22 cellular contexts compared by ENCODE assay signal in the genomic region with DNA sequence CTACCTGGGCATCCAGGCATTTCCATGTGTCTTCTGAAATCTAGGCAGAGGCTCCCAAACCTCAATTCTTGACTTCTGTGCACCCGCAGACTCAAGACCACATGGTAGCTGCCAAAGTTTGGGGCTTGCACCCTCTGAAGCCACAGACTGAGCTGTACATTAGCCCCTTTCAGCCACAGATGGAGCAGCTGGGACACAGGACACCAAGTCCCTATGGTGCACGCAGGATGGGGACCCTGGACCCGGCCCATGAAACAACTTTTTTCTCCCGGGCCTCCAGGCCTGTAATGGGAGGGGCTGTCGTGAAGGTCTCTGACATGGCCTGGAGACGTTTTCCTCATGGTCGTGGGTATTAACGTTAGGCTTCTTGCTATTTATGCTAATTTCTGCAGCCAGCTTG.
"Had no signal": no experiment of that assay in that cellular context is flagged by ENCODE, and none has a peak within 500 bp of the region (broad histone marks: within the 10 kb centered on the region; RNA-seq: fewer than 3 reads in every experiment).

No MANE protein-coding gene starts in this region.

- DNase-seq: hippocampal formation; hypothalamus; immature natural killer cell; islet precursor cell; kidney; kidney glomerular epithelial cell; left cardiac atrium; left colon; left ventricle myocardium inferior; left ventricle myocardium superior; lower lobe of right lung; mammary epithelial cell; mesenchymal stem cell; mesendoderm; midbrain; naive B cell; naive thymus-derived CD4-positive, alpha-beta T cell had no signal

- H3K27ac Mint-ChIP-seq: immature natural killer cell; memory B cell; mesothelial cell of epicardium; naive B cell; naive thymus-derived CD4-positive, alpha-beta T cell had no signal

- H3K27me3 Mint-ChIP-seq: memory B cell; naive B cell; naive thymus-derived CD4-positive, alpha-beta T cell had no signal

- ATAC-seq: left cardiac atrium; left colon; left lobe of liver; left lung; left ventricle myocardium superior; lower lobe of right lung; mucosa of descending colon; naive thymus-derived CD4-positive, alpha-beta T cell had no signal

- H3K36me3 Mint-ChIP-seq: memory B cell, mesothelial cell of epicardium, naive B cell had no signal

- H3K4me1 Mint-ChIP-seq: immature natural killer cell; memory B cell; mesothelial cell of epicardium; naive B cell; naive thymus-derived CD4-positive, alpha-beta T cell had no signal

- H3K4me3 Mint-ChIP-seq: immature natural killer cell; memory B cell; mesothelial cell of epicardium; naive B cell; naive thymus-derived CD4-positive, alpha-beta T cell had no signal
